ENCODE assay signal across 15 cellular contexts in the genomic region with DNA sequence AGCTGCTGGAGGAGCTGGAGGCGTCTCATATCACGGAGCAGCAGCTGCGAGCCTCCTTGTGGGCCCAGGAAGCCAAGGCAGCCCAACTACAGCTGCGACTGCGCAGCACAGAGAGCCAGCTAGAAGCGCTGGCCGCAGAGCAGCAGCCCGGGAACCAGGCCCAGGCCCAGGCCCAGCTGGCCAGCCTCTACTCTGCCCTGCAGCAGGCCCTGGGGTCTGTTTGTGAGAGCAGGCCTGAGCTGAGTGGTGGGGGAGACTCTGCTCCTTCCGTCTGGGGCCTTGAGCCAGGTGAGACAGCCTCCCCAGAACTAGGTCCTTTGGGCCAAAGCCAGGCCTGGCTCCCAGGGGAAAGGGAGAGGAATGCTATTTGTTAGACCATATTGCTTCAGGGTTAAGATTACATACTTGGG. TPM values are rescaled to one million over a fixed set of nuclear protein-coding genes. Genes with fewer than 3 reads are reported as not detected.
DNase-seq lines count a peak whose midpoint lies in the region; ATAC-seq and TF ChIP-seq lines count a peak whose summit lies in the region.
"Had no signal": no experiment of that assay in that cellular context is flagged by ENCODE, and none has a peak within 500 bp of the region (broad histone marks: within the 10 kb centered on the region; RNA-seq: fewer than 3 reads in every experiment).

No MANE protein-coding gene starts in this region.

- peak overlapping the region; percentile 78 for H3K9ac ChIP-seq in mesenchymal stem cell (ENCODE audit: low read length)
- H3K9ac ChIP-seq: BLaER1 had no signal

- H4K8ac ChIP-seq in mesenchymal stem cell (ENCODE audit: low read length) = no peak overlapping the region

- no peaks in the 10 kb centered on the region for H3K9me3 ChIP-seq in mesenchymal stem cell (ENCODE audit: control insufficient read depth, low read length)
- no peaks in the 10 kb centered on the region for H3K9me3 ChIP-seq in stomach
- H3K9me3 ChIP-seq: BLaER1, MG63 had no signal

- ATAC-seq in HG03457 (IDR thresholded peaks at IDR 0.05; ENCODE audit: unreplicated experiment) = no peak
- no peak for ATAC-seq in stimulated activated memory B cell treated with anti-CD40 and anti-IgM and Interleukin-4, amounts not matched to agents 10 μg/mL and 1 μg/mL and 100 μg/mL, for 72 hours
- ATAC-seq: natural killer cell had no signal

- H3K4ac ChIP-seq in mesenchymal stem cell (ENCODE audit: low read depth in 1 of 2, low read length in 2 of 2) = no peak overlapping the region

- H2BK5ac ChIP-seq in mesenchymal stem cell (ENCODE audit: low read depth, low read length, poor library complexity, severe bottlenecking) = no peak overlapping the region

- no peak overlapping the region for H2BK120ac ChIP-seq in mesenchymal stem cell (ENCODE audit: low read depth, low read length)

- no peak overlapping the region for H3K4me3 Mint-ChIP-seq in stimulated activated memory B cell treated with anti-CD40 and anti-IgM and Interleukin-4, amounts not matched to agents 10 μg/mL and 1 μg/mL and 100 μg/mL, for 72 hours
- H3K4me3 Mint-ChIP-seq: central memory CD8-positive, alpha-beta T cell; natural killer cell had no signal

- H2BK12ac ChIP-seq in mesenchymal stem cell (ENCODE audit: low read length in 2 of 2) = no peak overlapping the region

- H3K23ac ChIP-seq in mesenchymal stem cell (ENCODE audit: low read length in 2 of 2) = no peak overlapping the region

- no peaks in the 10 kb centered on the region for H3K9me3 Mint-ChIP-seq in stimulated activated memory B cell treated with anti-CD40 and anti-IgM and Interleukin-4, amounts not matched to agents 10 μg/mL and 1 μg/mL and 100 μg/mL, for 72 hours
- H3K9me3 Mint-ChIP-seq: central memory CD8-positive, alpha-beta T cell; natural killer cell had no signal

- H3K79me1 ChIP-seq in mesenchymal stem cell (replicated peaks; ENCODE audit: low read length, poor library complexity, severe bottlenecking) = peaks cover 26% of the 10 kb centered on the region

- H3K4me3 ChIP-seq in fibroblast of pulmonary artery (replicated peaks; ENCODE audit: low read depth, low read length) (no peak overlapping the region), mesenchymal stem cell (ENCODE audit: insufficient read depth in 1 of 2, low read depth in 1 of 2, low read length in 2 of 2) (no peak overlapping the region), stomach (no peak overlapping the region)
- H3K4me3 ChIP-seq: BLaER1, MG63 had no signal

- TF ChIP-seq CTCF in fibroblast of pulmonary artery (IDR thresholded peaks at IDR 0.05; ENCODE audit: low read length, missing control alignments) = no peak
- no peak for TF ChIP-seq CTCF in stomach (IDR thresholded peaks at IDR 0.05)

- no peaks in the 10 kb centered on the region for H3K27me3 Mint-ChIP-seq in stimulated activated memory B cell treated with anti-CD40 and anti-IgM and Interleukin-4, amounts not matched to agents 10 μg/mL and 1 μg/mL and 100 μg/mL, for 72 hours
- H3K27me3 Mint-ChIP-seq: central memory CD8-positive, alpha-beta T cell had no signal

- TF ChIP-seq EP300 in stomach (IDR thresholded peaks at IDR 0.05) = no peak

- no peak overlapping the region for H3K4me2 ChIP-seq in mesenchymal stem cell (ENCODE audit: low read length, poor library complexity, severe bottlenecking)
- H3K4me2 ChIP-seq: BLaER1 had no signal

- no peak overlapping the region for H3K27ac ChIP-seq in mesenchymal stem cell (ENCODE audit: low read length, poor library complexity, severe bottlenecking)
- H3K27ac ChIP-seq in stomach = peak overlapping the region in 3 of 5 donors; percentile 27 to 35 (median 31)
- H3K27ac ChIP-seq: BLaER1 had no signal

- no peak overlapping the region for H2AK5ac ChIP-seq in mesenchymal stem cell (ENCODE audit: low read length, severe bottlenecking)

- no peak overlapping the region for H3K14ac ChIP-seq in mesenchymal stem cell (ENCODE audit: low read length in 2 of 2)

- TF ChIP-seq POLR2A in stomach (IDR thresholded peaks at IDR 0.05) = no peak

- peaks cover 34% of the 10 kb centered on the region for H3K4me1 Mint-ChIP-seq in stimulated activated memory B cell treated with anti-CD40 and anti-IgM and Interleukin-4, amounts not matched to agents 10 μg/mL and 1 μg/mL and 100 μg/mL, for 72 hours

- no peak overlapping the region for H2AFZ ChIP-seq in mesenchymal stem cell (ENCODE audit: low read depth, low read length)

- H3K27me3 ChIP-seq in mesenchymal stem cell (ENCODE audit: control insufficient read depth in 1 of 2, insufficient read depth in 1 of 2, low read length in 2 of 2) (no peaks in the 10 kb centered on the region), stomach (no peaks in the 10 kb centered on the region)
- H3K27me3 ChIP-seq: BLaER1, MG63 had no signal

- no peak overlapping the region for H3K18ac ChIP-seq in mesenchymal stem cell (ENCODE audit: low read depth in 1 of 2, low read length in 2 of 2)

- intact Hi-C loops in stomach (cut with DNase I; ENCODE audit: low total_unique reads) = no loop called here

- no peak overlapping the region for H2BK15ac ChIP-seq in mesenchymal stem cell (ENCODE audit: low read depth, poor library complexity, severe bottlenecking)

- no peak overlapping the region for H3K27ac Mint-ChIP-seq in stimulated activated memory B cell treated with anti-CD40 and anti-IgM and Interleukin-4, amounts not matched to agents 10 μg/mL and 1 μg/mL and 100 μg/mL, for 72 hours

- peaks cover 87% of the 10 kb centered on the region for H3K36me3 Mint-ChIP-seq in stimulated activated memory B cell treated with anti-CD40 and anti-IgM and Interleukin-4, amounts not matched to agents 10 μg/mL and 1 μg/mL and 100 μg/mL, for 72 hours

- peaks cover 74 to 96% of the 10 kb centered on the region in 2 experiments for H3K36me3 ChIP-seq in mesenchymal stem cell (ENCODE audit: control insufficient read depth in 1 of 2, insufficient read depth in 2 of 2, low read depth in 1 of 2, low read length in 2 of 2)
- peaks cover 83 to 100% (median 100%) of the 10 kb centered on the region in 4 donors for H3K36me3 ChIP-seq in stomach

- WGBS in mesenchymal stem cell = 95% methylated on average over 9 of the region's 9 CpGs
- 69 to 93% (median 83%) methylated on average over 5 to 9 of the region's 9 CpGs for WGBS in stomach, 5 donors

- no peak overlapping the region for H4K91ac ChIP-seq in mesenchymal stem cell (ENCODE audit: low read length)

- H3K4me1 ChIP-seq in mesenchymal stem cell (ENCODE audit: control insufficient read depth, insufficient read depth, low read depth, low read length) = no peaks in the 10 kb centered on the region
- peaks cover 0 to 7% (median under 1%) of the 10 kb centered on the region in 4 donors for H3K4me1 ChIP-seq in stomach

- DNase-seq in NCI-H446 (lab: John Stamatoyannopoulos, UW) (peak; percentile 43 to 93), fibroblast of pulmonary artery (ENCODE audit: low read depth) (peak; percentile 24), mesenchymal stem cell (no peak), stomach (no peak), NCI-H1105 treated with DMSO at 0.1 percent for 48 hours (lab: John Stamatoyannopoulos, UW) (no peak)
- no peak for DNase-seq in central memory CD4-positive, alpha-beta T cell
- DNase-seq: activated T-cell treated with anti-CD3 and anti-CD28 coated beads, Interleukin-2, amount 50 U/mL, for 48 hours; MG63; natural killer cell had no signal

RNA-seq across cellular contexts. Expression of a gene that starts 31.7 kb away (rescaled TPM):
- not detected for polyA plus RNA-seq in mesenchymal stem cell (2013, experiment 1 of 2)
- not detected for polyA plus RNA-seq in mesenchymal stem cell (2013, experiment 2 of 2)
- total RNA-seq in stomach = not detected
- polyA plus RNA-seq in stomach = not detected
- total RNA-seq: H1, natural killer cell had no signal
- polyA plus RNA-seq: esophagus, H1 had no signal

RNA-seq across cellular contexts. Expression of a gene that starts 42.4 kb away (rescaled TPM):
- 8.5 TPM for polyA plus RNA-seq in mesenchymal stem cell (2013, experiment 1 of 2)
- 8.0 TPM for polyA plus RNA-seq in mesenchymal stem cell (2013, experiment 2 of 2)
- total RNA-seq in stomach = 10 to 100 TPM in 3 of 5 donors, 1 to 10 TPM in 2; 2.9 to 51.3 (median 19.3) TPM
- 1 to 10 TPM; 3.8 to 7.2 (median 6.6) TPM for polyA plus RNA-seq in stomach

RNA-seq across cellular contexts. Expression of a gene that starts 44.1 kb away (rescaled TPM):
- 181 TPM for polyA plus RNA-seq in mesenchymal stem cell (2013, experiment 1 of 2)
- polyA plus RNA-seq in mesenchymal stem cell (2013, experiment 2 of 2) = 185 TPM
- 100 to 1,000 TPM in 4 of 5 donors, 10 to 100 TPM in 1; 32.1 to 302 (median 241) TPM for total RNA-seq in stomach
- polyA plus RNA-seq in stomach = 100 to 1,000 TPM; 194 to 227 (median 213) TPM

RNA-seq across cellular contexts. Expression of a gene that starts 59.8 kb away (rescaled TPM):
- 0.08 TPM for polyA plus RNA-seq in mesenchymal stem cell (2013, experiment 1 of 2)
- polyA plus RNA-seq in mesenchymal stem cell (2013, experiment 2 of 2) = 0.07 TPM
- total RNA-seq in stomach = under 1 TPM in 2 of 5 donors, not detected in 3; 0.18 to 0.58 TPM
- under 1 TPM in 1 of 3 donors, not detected in 2; 0.33 TPM for polyA plus RNA-seq in stomach
- total RNA-seq: H1, natural killer cell had no signal

Comparison
In these comparisons a context has a peak if more than half of its experiments do, and no peak if none do; other contexts are left out.
1. DNase-seq: peak in NCI-H446 (2 of 2) and fibroblast of pulmonary artery (single experiment); none in mesenchymal stem cell (single experiment), stomach (single experiment), central memory CD4-positive, alpha-beta T cell (single experiment) and NCI-H1105 treated with DMSO at 0.1 percent for 48 hours (single experiment).